In the genomic region with DNA sequence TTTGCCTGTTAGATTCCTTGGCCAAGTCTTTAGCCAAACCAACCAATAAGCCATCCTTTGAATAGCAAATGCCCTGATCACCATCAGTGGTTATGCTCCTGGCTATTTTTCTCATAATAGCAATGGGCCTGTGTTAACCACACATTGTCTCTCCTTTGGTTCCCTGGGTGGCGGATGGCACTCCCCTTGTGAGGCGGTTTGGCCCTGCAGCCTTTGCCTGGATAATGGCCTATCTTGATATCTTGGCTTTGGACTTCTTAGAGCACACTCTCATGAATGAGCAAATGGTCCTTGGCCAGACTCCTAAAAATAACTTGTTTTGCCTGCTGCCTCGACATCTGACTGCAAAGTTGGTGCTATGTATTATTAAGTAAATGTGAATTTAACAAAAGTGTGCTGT, we compare ENCODE assay signal across 25 cellular contexts.
"Had no signal": no experiment of that assay in that cellular context is flagged by ENCODE, and none has a peak within 500 bp of the region (broad histone marks: within the 10 kb centered on the region; RNA-seq: fewer than 3 reads in every experiment).

No MANE protein-coding gene starts in this region.

- H3K27me3 ChIP-seq: heart left ventricle, left lung, pancreas, spleen, suprapubic skin, tibial artery, upper lobe of right lung had no signal

- H3K9me3 ChIP-seq: heart left ventricle, left lung, lower lobe of right lung, pancreas, prostate gland, spleen, suprapubic skin, thoracic aorta, tibial artery, upper lobe of right lung had no signal

- H3K36me3 ChIP-seq: heart left ventricle, left lung, lower lobe of right lung, pancreas, prostate gland, spleen, suprapubic skin, thoracic aorta, tibial artery, upper lobe of right lung had no signal

- H3K27ac ChIP-seq: heart left ventricle, left lung, lower lobe of right lung, pancreas, prostate gland, spleen, suprapubic skin, thoracic aorta, tibial artery, upper lobe of right lung had no signal

- DNase-seq: heart left ventricle; hypothalamus; immature natural killer cell; kidney; left colon; left lung; lower lobe of right lung; mammary epithelial cell; mesenchymal stem cell; naive thymus-derived CD4-positive, alpha-beta T cell; nucleus accumbens; pancreas; posterior cingulate gyrus; retina; right cardiac atrium; small intestine; spleen; stimulated activated CD4-positive, alpha-beta T cell treated with anti-CD3 and anti-CD28 coated beads, Interleukin-4, amount 100 ng/mL, for 24 hours; stimulated activated naive CD4-positive, alpha-beta T cell; tibial artery; trophoblast cell; upper lobe of right lung had no signal

- H3K4me3 ChIP-seq: heart left ventricle, left lung, lower lobe of right lung, pancreas, prostate gland, spleen, suprapubic skin, thoracic aorta, tibial artery, upper lobe of right lung had no signal

- H3K4me1 ChIP-seq: left lung, lower lobe of right lung, pancreas, prostate gland, spleen, suprapubic skin, upper lobe of right lung had no signal
